In genomic region chr1:45803299-45803780, GRCh38 we compare ENCODE assay signal across 8 cellular contexts. TPM values are rescaled to one million over a fixed set of nuclear protein-coding genes. Genes with fewer than 3 reads are reported as not detected.
DNase-seq lines count a peak whose midpoint lies in the region; TF ChIP-seq lines count a peak whose summit lies in the region.

MAST2 (plus strand) TSS chr1:45803612; CDS start chr1:45803896, 284 bp downstream.

- peak within 1 kb of the TSS; percentile 100 for H3K4me2 ChIP-seq in osteoblast (ENCODE audit: insufficient read depth, low read length)

- no peaks in the 10 kb centered on the region for H3K27me3 Mint-ChIP-seq in HFFc6 (ENCODE audit: insufficient read depth)
- H3K27me3 Mint-ChIP-seq in activated naive CD4-positive, alpha-beta T cell treated with anti-CD3 and anti-CD28 coated beads, Interleukin-2, amount 50 U/mL, for 24 hours = no peaks in the 10 kb centered on the region
- peaks cover 16% of the 10 kb centered on the region for H3K27me3 Mint-ChIP-seq in glutamatergic neuron (ENCODE audit: unreplicated experiment)

- H3K9me3 ChIP-seq in osteoblast (ENCODE audit: low read depth, low read length) = no peaks in the 10 kb centered on the region

- H3K9me3 Mint-ChIP-seq in HFFc6 (no peaks in the 10 kb centered on the region), glutamatergic neuron (ENCODE audit: unreplicated experiment) (peaks cover 16% of the 10 kb centered on the region)
- H3K9me3 Mint-ChIP-seq in activated naive CD4-positive, alpha-beta T cell treated with anti-CD3 and anti-CD28 coated beads, Interleukin-2, amount 50 U/mL, for 24 hours = no peaks in the 10 kb centered on the region

- H3K27ac Mint-ChIP-seq in HFFc6 (peak within 1 kb of the TSS; percentile 96), glutamatergic neuron (ENCODE audit: unreplicated experiment) (peak within 1 kb of the TSS; percentile 99)
- peak within 1 kb of the TSS; percentile 66 for H3K27ac Mint-ChIP-seq in activated naive CD4-positive, alpha-beta T cell treated with anti-CD3 and anti-CD28 coated beads, Interleukin-2, amount 50 U/mL, for 24 hours

- H3K4me3 Mint-ChIP-seq in HFFc6 = peak within 1 kb of the TSS; percentile 97
- peak within 1 kb of the TSS; percentile 95 for H3K4me3 Mint-ChIP-seq in activated naive CD4-positive, alpha-beta T cell treated with anti-CD3 and anti-CD28 coated beads, Interleukin-2, amount 50 U/mL, for 24 hours
- H3K4me3 Mint-ChIP-seq in glutamatergic neuron (ENCODE audit: unreplicated experiment) = peak within 1 kb of the TSS; percentile 94

- H4K20me1 ChIP-seq in osteoblast (ENCODE audit: insufficient read depth, low read length) = no peaks in the 10 kb centered on the region

- peaks cover 41% of the 10 kb centered on the region for H3K4me1 Mint-ChIP-seq in HFFc6 (ENCODE audit: low read depth)
- H3K4me1 Mint-ChIP-seq in activated naive CD4-positive, alpha-beta T cell treated with anti-CD3 and anti-CD28 coated beads, Interleukin-2, amount 50 U/mL, for 24 hours = peaks cover 32% of the 10 kb centered on the region
- peaks cover 21% of the 10 kb centered on the region for H3K4me1 Mint-ChIP-seq in glutamatergic neuron (ENCODE audit: low read depth, unreplicated experiment)

- H3K79me2 ChIP-seq in osteoblast (ENCODE audit: insufficient read depth, low read length) = peaks cover 45% of the 10 kb centered on the region

- H3K27me3 ChIP-seq in osteoblast (ENCODE audit: insufficient read depth, low read length) = no peaks in the 10 kb centered on the region

- TF ChIP-seq POLR2A in NB4 (IDR thresholded peaks at IDR 0.05; ENCODE audit: extremely low read depth, insufficient read length) = peak; percentile 73

- peak within 1 kb of the TSS; percentile 94 for H3K27ac ChIP-seq in osteoblast (ENCODE audit: low read depth, low read length)
- H3K27ac ChIP-seq in temporal lobe (ENCODE audit: low read depth, low read length) = no peak within 1 kb of the TSS

- peak; percentile 76 for DNase-seq in GM04504 (ENCODE audit: low read depth)
- peak; percentile 72 for DNase-seq in HFFc6
- peak; percentile 90 for DNase-seq in NB4 (ENCODE audit: low read depth)
- peak; percentile 67 for DNase-seq in SKM-1 (lab: John Stamatoyannopoulos, UW; ENCODE audit: unreplicated experiment)
- peak; percentile 93 for DNase-seq in glutamatergic neuron
- peak; percentile 99 for DNase-seq in osteoblast (ENCODE audit: insufficient read length, low spot score, missing footprints)

- peak within 1 kb of the TSS; percentile 99 for H2AFZ ChIP-seq in osteoblast (ENCODE audit: low read length)

- peaks cover 21% of the 10 kb centered on the region for H3K36me3 Mint-ChIP-seq in HFFc6 (ENCODE audit: low read depth)
- H3K36me3 Mint-ChIP-seq in activated naive CD4-positive, alpha-beta T cell treated with anti-CD3 and anti-CD28 coated beads, Interleukin-2, amount 50 U/mL, for 24 hours = no peaks in the 10 kb centered on the region
- H3K36me3 Mint-ChIP-seq in glutamatergic neuron (ENCODE audit: unreplicated experiment) = peaks cover 4% of the 10 kb centered on the region

- no peak for TF ChIP-seq CTCF in HFFc6 (IDR thresholded peaks at IDR 0.05)
- no peak for TF ChIP-seq CTCF in NB4 (IDR thresholded peaks at IDR 0.05; ENCODE audit: low read depth, low read length)
- no peak for TF ChIP-seq CTCF in glutamatergic neuron (IDR thresholded peaks at IDR 0.05; ENCODE audit: partially characterized antibody, unreplicated experiment)
- no peak for TF ChIP-seq CTCF in osteoblast (IDR thresholded peaks at IDR 0.05; ENCODE audit: extremely low read depth, low read depth, low read length)

- H3K36me3 ChIP-seq in osteoblast (ENCODE audit: insufficient read depth, low read length) = peaks cover 3% of the 10 kb centered on the region

- H3K4me3 ChIP-seq in NB4 (ENCODE audit: low read depth, low read length) (peak within 1 kb of the TSS; percentile 88), osteoblast (ENCODE audit: insufficient read depth, low read length) (peak within 1 kb of the TSS; percentile 85)

- peaks cover 20% of the 10 kb centered on the region for H3K4me1 ChIP-seq in osteoblast (ENCODE audit: insufficient read depth, low read length)

RNA-seq across cellular contexts. Expression of gene MAST2, which starts in this region (rescaled TPM):
- 10 to 100 TPM; 27.8 to 40.7 (median 29.7) TPM for total RNA-seq in HFFc6 (2021; fragmentation: NEBNext Ultra II Directional; extraction: Animal tissue kit (Norgen Biotek cat#: 25700))
- total RNA-seq in glutamatergic neuron (ENCODE audit: unreplicated experiment) (95.1 TPM), osteoblast (24.2 and 33.0 TPM in 2 replicates), temporal lobe (48.9 TPM)
